16 cellular contexts compared by ENCODE assay signal in genomic region chr18:13564579-13564978, GRCh38.
DNase-seq lines count a peak whose midpoint lies in the region; ATAC-seq and TF ChIP-seq lines count a peak whose summit lies in the region.
"Had no signal": no experiment of that assay in that cellular context is flagged by ENCODE, and none has a peak within 500 bp of the region (broad histone marks: within the 10 kb centered on the region; RNA-seq: fewer than 3 reads in every experiment).

No MANE protein-coding gene starts in this region.

- peak overlapping the region; percentile 99 for H3K27ac ChIP-seq in substantia nigra (ENCODE audit: low read depth, low read length, poor library complexity, severe bottlenecking)
- H3K27ac ChIP-seq: epithelial cell of prostate, thoracic aorta had no signal

- H3K4me3 Mint-ChIP-seq in activated CD4-positive, alpha-beta T cell treated with anti-CD3 and anti-CD28 coated beads, Interleukin-2, amount 10 ng/mL, durations not matched to agents 24 days and 14 days, result peak overlapping the region; percentile 8
- no peak overlapping the region for H3K4me3 Mint-ChIP-seq in endothelial cell (ENCODE audit: unreplicated experiment)

- H3K36me3 Mint-ChIP-seq in activated CD4-positive, alpha-beta T cell treated with anti-CD3 and anti-CD28 coated beads, Interleukin-2, amount 10 ng/mL, durations not matched to agents 24 days and 14 days (ENCODE audit: low read depth), result peaks cover 6% of the 10 kb centered on the region
- no peaks in the 10 kb centered on the region for H3K36me3 Mint-ChIP-seq in endothelial cell (ENCODE audit: low read depth, unreplicated experiment)

- intact Hi-C loops in activated CD4-positive, alpha-beta T cell treated with anti-CD3 and anti-CD28 coated beads, Interleukin-2, amount 10 ng/mL, durations not matched to agents 24 days and 14 days (cut with micrococcal nuclease), result no loop called here

- no peak for DNase-seq in activated CD4-positive, alpha-beta T cell treated with anti-CD3 and anti-CD28 coated beads, Interleukin-2, amount 10 ng/mL, durations not matched to agents 24 days and 14 days
- DNase-seq in activated CD4-positive, alpha-beta T cell treated with anti-CD3 and anti-CD28 coated beads for 1 hour, result no peak
- DNase-seq in NCI-H748 (lab: John Stamatoyannopoulos, UW; ENCODE audit: unreplicated experiment) (peak; percentile 94), endothelial cell (ENCODE audit: low spot score) (no peak), substantia nigra (lab: John Stamatoyannopoulos, UW) (peak in 12 of 49 donors; percentile 25 to 76 (median 34)), mesenteric fat pad (ENCODE audit: low spot score) (no peak), mucosa of gallbladder (ENCODE audit: low spot score) (no peak)
- DNase-seq: ACHN, DND-41, HCEC 1CT, NCI-H446 treated with DMSO at 0.1 percent for 48 hours, sigmoid colon had no signal

- peak overlapping the region; percentile 70 for H3K27ac Mint-ChIP-seq in activated CD4-positive, alpha-beta T cell treated with anti-CD3 and anti-CD28 coated beads, Interleukin-2, amount 10 ng/mL, durations not matched to agents 24 days and 14 days
- peak overlapping the region; percentile 3 for H3K27ac Mint-ChIP-seq in endothelial cell (ENCODE audit: unreplicated experiment)

- peaks cover 61% of the 10 kb centered on the region for H3K4me1 Mint-ChIP-seq in activated CD4-positive, alpha-beta T cell treated with anti-CD3 and anti-CD28 coated beads, Interleukin-2, amount 10 ng/mL, durations not matched to agents 24 days and 14 days
- H3K4me1 Mint-ChIP-seq in endothelial cell (ENCODE audit: unreplicated experiment), result peaks cover 14% of the 10 kb centered on the region

- ATAC-seq in GM18519 (IDR thresholded peaks at IDR 0.05; ENCODE audit: low FRiP score, unreplicated experiment), result no peak
- ATAC-seq: K562 had no signal

- no peaks in the 10 kb centered on the region for H3K27me3 Mint-ChIP-seq in activated CD4-positive, alpha-beta T cell treated with anti-CD3 and anti-CD28 coated beads, Interleukin-2, amount 10 ng/mL, durations not matched to agents 24 days and 14 days
- H3K27me3 Mint-ChIP-seq in endothelial cell (ENCODE audit: unreplicated experiment), result peaks cover 1% of the 10 kb centered on the region

- H3K9me3 Mint-ChIP-seq in activated CD4-positive, alpha-beta T cell treated with anti-CD3 and anti-CD28 coated beads, Interleukin-2, amount 10 ng/mL, durations not matched to agents 24 days and 14 days, result peaks cover 5% of the 10 kb centered on the region
- H3K9me3 Mint-ChIP-seq in endothelial cell (ENCODE audit: unreplicated experiment), result no peaks in the 10 kb centered on the region

- no peak for TF ChIP-seq CTCF in endothelial cell (IDR thresholded peaks at IDR 0.05; ENCODE audit: unreplicated experiment)
